Comparison of ENCODE assay signal across 8 cellular contexts in the genomic region with DNA sequence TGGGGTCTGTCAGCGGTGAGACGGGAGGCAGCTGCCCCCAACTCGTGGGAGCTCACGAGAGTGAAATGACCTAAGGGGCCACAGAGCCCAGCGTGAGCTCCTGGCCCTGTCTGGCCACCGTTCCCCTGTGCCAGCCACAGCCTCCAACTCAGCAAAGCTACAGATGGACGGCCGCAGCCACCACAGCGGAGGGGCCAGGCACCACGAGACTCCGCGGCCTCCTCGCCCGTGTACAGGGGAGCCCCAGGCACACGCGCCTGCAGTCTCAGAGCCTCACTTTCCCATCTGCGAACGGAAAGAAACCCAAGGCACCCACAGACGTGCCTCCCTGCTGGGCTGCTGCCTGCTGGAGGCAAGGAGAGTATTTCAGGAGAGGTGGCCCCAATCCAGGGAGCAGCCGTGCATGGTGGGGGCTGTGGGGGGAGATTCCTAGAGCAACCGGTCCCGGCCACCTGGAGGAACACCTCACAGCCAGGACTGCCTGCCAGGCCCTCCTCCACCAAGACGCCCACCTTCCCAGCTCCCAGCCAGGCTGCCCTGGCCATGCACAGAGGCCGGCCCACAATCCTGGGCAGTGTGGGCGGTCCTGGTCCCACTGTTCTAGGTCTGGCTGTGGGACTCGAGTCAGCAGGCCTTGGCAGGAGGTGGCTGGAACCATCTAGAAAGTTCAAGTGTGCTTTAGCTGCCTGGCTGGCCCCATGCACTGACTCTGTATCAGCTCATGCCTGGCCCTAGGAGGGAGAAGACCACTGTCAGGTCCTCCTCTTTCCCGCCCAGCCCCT. TPM values are rescaled to one million over a fixed set of nuclear protein-coding genes. Genes with fewer than 3 reads are reported as not detected.
DNase-seq lines count a peak whose midpoint lies in the region; ATAC-seq, FAIRE-seq and TF ChIP-seq lines count a peak whose summit lies in the region.

No MANE protein-coding gene starts in this region.

- H3K56ac ChIP-seq in H1 (replicated peaks; ENCODE audit: insufficient read length, low read depth, low read length): no peak overlapping the region

- TF ChIP-seq EP300 in H1 (IDR thresholded peaks at IDR 0.05; ENCODE audit: borderline replicate concordance in 1 of 2, low read depth in 2 of 2, low read length in 2 of 2): no peak

- CTCF ChIA-PET in H1 (lab: Charles Lee; ENCODE audit: partially characterized antibody): interaction anchor here (0.5 to 1.6 kb wide), 7 partner anchors 12 to 223 kb away, joined by 3 to 4 read pairs (median 3); no protein-coding TSS in a partner anchor
- CTCF ChIA-PET in naive thymus-derived CD4-positive, alpha-beta T cell (lab: Charles Lee): no interaction called here

- no peaks in the 10 kb centered on the region for H3K9me3 Mint-ChIP-seq in naive thymus-derived CD4-positive, alpha-beta T cell

- no peak for TF ChIP-seq RAD21 in H1 (IDR thresholded peaks at IDR 0.05 in 1 of 2, conservative IDR thresholded peaks at IDR 0.05 in 1 of 2; ENCODE audit: low read depth in 2 of 2, low read length in 2 of 2)

- H3K23me2 ChIP-seq in H1 (ENCODE audit: low read depth, low read length): peaks cover 4% of the 10 kb centered on the region; the same call in 1 of the 2 replicates

- H3K36me3 ChIP-seq in BE2C: peaks cover 18% of the 10 kb centered on the region
- H3K36me3 ChIP-seq in MG63: no peaks in the 10 kb centered on the region
- H3K36me3 ChIP-seq in H1 (ENCODE audit: control insufficient read depth in 2 of 4, insufficient read depth in 4 of 4, low read length in 3 of 4): peaks cover 0 to 8% (median 0%) of the 10 kb centered on the region in 4 experiments; a peak in 4 of 8 replicates
- peaks cover 0 to 59% (median 15%) of the 10 kb centered on the region in 3 experiments for H3K36me3 ChIP-seq in naive thymus-derived CD4-positive, alpha-beta T cell (ENCODE audit: control insufficient read depth in 2 of 3, insufficient read depth in 3 of 3, low read length in 3 of 3)

- peak overlapping the region in 8 of 9 donors; percentile 70 to 90 (median 82) for H3K27ac Mint-ChIP-seq in naive thymus-derived CD4-positive, alpha-beta T cell

- H3K18ac ChIP-seq in H1 (ENCODE audit: extremely low read depth, low read length): no peak overlapping the region; the same call in 1 of the 2 replicates

- no peak for ATAC-seq in naive thymus-derived CD4-positive, alpha-beta T cell

- DNase-seq in BE2C (no peak), MG63 (no peak), H1 (ENCODE audit: low read depth in 1 of 2, low spot score in 2 of 2) (no peak), GM12892 (ENCODE audit: insufficient read length) (no peak), AG08395 (ENCODE audit: low spot score) (no peak), NCI-H510A treated with DMSO at 0.1 percent for 48 hours (lab: John Stamatoyannopoulos, UW) (no peak)
- DNase-seq in naive thymus-derived CD4-positive, alpha-beta T cell: peak in 1 of 9 donors; percentile 51
- DNase-seq in NK-92 treated with Interleukin-12 subunit alpha and Interleukin-12 subunit beta, amount 100 ng/mL, for 24 hours (lab: John Stamatoyannopoulos, UW): no peak

- H2BK15ac ChIP-seq in H1 (ENCODE audit: low read length): 0 out of 2 replicates have a peak overlapping the region, but pooled peaks have one; percentile 40

- H2BK20ac ChIP-seq in H1 (ENCODE audit: low read length): no peak overlapping the region

- H3K23ac ChIP-seq in H1 (ENCODE audit: insufficient read length): no peak overlapping the region

- H4K5ac ChIP-seq in H1 (ENCODE audit: insufficient read length, low read depth, low read length): no peak overlapping the region

- no peak overlapping the region for H2AFZ ChIP-seq in H1 (ENCODE audit: low read length)

- POLR2A ChIA-PET in H1 (lab: Charles Lee; ENCODE audit: partially characterized antibody): interaction anchor here (0.7 to 22.2 kb wide), 15 partner anchors 12 to 764 kb away, joined by 3 to 524 read pairs (median 3); a partner anchor contains a TSS
- POLR2A ChIA-PET in naive thymus-derived CD4-positive, alpha-beta T cell (lab: Charles Lee): interaction anchor here (0.6 to 2.6 kb wide), 16 partner anchors 9 to 106 kb away, joined by 3 to 21 read pairs (median 5); no protein-coding TSS in a partner anchor

- peaks cover 9 to 29% of the 10 kb centered on the region in 2 experiments; a peak in 2 of 4 replicates for H3K79me2 ChIP-seq in H1 (ENCODE audit: control insufficient read depth in 1 of 2, insufficient read depth in 2 of 2, low read length in 2 of 2)

- H3K4me3 Mint-ChIP-seq in naive thymus-derived CD4-positive, alpha-beta T cell: peak overlapping the region; percentile 83 to 90 (median 86)

- H3K27ac ChIP-seq in H1 (ENCODE audit: low read depth, low read length): peak overlapping the region; percentile 11; the same call in 1 of the 2 replicates
- peak overlapping the region; percentile 87 for H3K27ac ChIP-seq in naive thymus-derived CD4-positive, alpha-beta T cell (ENCODE audit: low read depth, low read length)

- peaks cover 4 to 52% (median 25%) of the 10 kb centered on the region in 7 donors for H3K4me1 Mint-ChIP-seq in naive thymus-derived CD4-positive, alpha-beta T cell

- no peak overlapping the region for H3K4ac ChIP-seq in H1 (replicated peaks; ENCODE audit: insufficient read length, low read depth, low read length)

- no peaks in the 10 kb centered on the region for H3K27me3 ChIP-seq in BE2C
- no peaks in the 10 kb centered on the region for H3K27me3 ChIP-seq in MG63
- H3K27me3 ChIP-seq in H1 (replicated peaks in 1 of 4; ENCODE audit: control insufficient read depth in 3 of 4, extremely low read depth in 1 of 4, insufficient read depth in 3 of 4, low read length in 3 of 4): no peaks in the 10 kb centered on the region
- H3K27me3 ChIP-seq in naive thymus-derived CD4-positive, alpha-beta T cell (ENCODE audit: control insufficient read depth in 2 of 2, insufficient read depth in 2 of 2, low read length in 2 of 2): no peaks in the 10 kb centered on the region

- H3K9me3 ChIP-seq in BE2C (no peaks in the 10 kb centered on the region), MG63 (no peaks in the 10 kb centered on the region), H1 (ENCODE audit: insufficient read depth in 2 of 2, low read depth in 1 of 2, low read length in 1 of 2) (no peaks in the 10 kb centered on the region)
- no peaks in the 10 kb centered on the region for H3K9me3 ChIP-seq in naive thymus-derived CD4-positive, alpha-beta T cell (ENCODE audit: control insufficient read depth in 2 of 3, low read length in 3 of 3)

- peak overlapping the region; percentile 35; the same call in 1 of the 2 replicates for H2BK5ac ChIP-seq in H1 (ENCODE audit: low read depth, low read length)

- TF ChIP-seq POLR2A in H1 (IDR thresholded peaks at IDR 0.05; ENCODE audit: control extremely low read depth in 1 of 2, low read depth in 2 of 2, low read length in 2 of 2): no peak; a peak in 1 of 3 replicates
- TF ChIP-seq POLR2A in GM12892 (IDR thresholded peaks at IDR 0.05; ENCODE audit: low read depth, low read length): no peak; the same call in 1 of the 2 replicates

- H4K20me1 ChIP-seq in H1 (replicated peaks in 1 of 2; ENCODE audit: control insufficient read depth in 1 of 2, insufficient read depth in 2 of 2, low read length in 2 of 2): peaks cover 21 to 46% of the 10 kb centered on the region in 2 experiments

- H2BK12ac ChIP-seq in H1 (ENCODE audit: low read depth, low read length): no peak overlapping the region

- 92% methylated on average over 27 of the region's 27 CpGs; no CpG with 5 or more reads in 1 of the 2 experiments for WGBS in H1 (ENCODE audit: extremely low coverage in 1 of 2, insufficient coverage in 1 of 2, insufficient read length in 1 of 2, insufficient replicate concordance in 2 of 2, low coverage in 1 of 2, low lambda C conversion rate in 2 of 2, missing lambda C conversion rate in 1 of 2), 2 experiments

- peak overlapping the region; percentile 92 for H3K4me3 ChIP-seq in BE2C (ENCODE audit: low read depth, low read length)
- H3K4me3 ChIP-seq in MG63: peak overlapping the region; percentile 56
- peak overlapping the region; percentile 54 to 100 (median 88); a peak in 7 of 8 replicates for H3K4me3 ChIP-seq in H1 (ENCODE audit: extremely low read depth in 1 of 4, insufficient read depth in 2 of 4, low read depth in 3 of 4, low read length in 4 of 4)
- peak overlapping the region; percentile 98 for H3K4me3 ChIP-seq in naive thymus-derived CD4-positive, alpha-beta T cell (ENCODE audit: low read length)

- H3K4me2 ChIP-seq in H1 (ENCODE audit: insufficient read depth in 1 of 2, low read depth in 2 of 2, low read length in 2 of 2): peak overlapping the region; percentile 78 to 91

- no peaks in the 10 kb centered on the region for H3K27me3 Mint-ChIP-seq in naive thymus-derived CD4-positive, alpha-beta T cell

- no peak overlapping the region for H2BK120ac ChIP-seq in H1 (replicated peaks; ENCODE audit: low read depth, low read length)

- H3K36me3 Mint-ChIP-seq in naive thymus-derived CD4-positive, alpha-beta T cell: peaks cover 0 to 7% (median 0%) of the 10 kb centered on the region in 5 donors

- H3K4me1 ChIP-seq in BE2C (peaks cover 7% of the 10 kb centered on the region), H1 (replicated peaks in 1 of 4; ENCODE audit: control insufficient read depth in 3 of 4, insufficient read depth in 4 of 4, low read length in 3 of 4) (peaks cover 0 to 12% (median 8%) of the 10 kb centered on the region in 4 experiments; a peak in 5 of 7 replicates)
- H3K4me1 ChIP-seq in naive thymus-derived CD4-positive, alpha-beta T cell (ENCODE audit: control insufficient read depth in 2 of 2, insufficient read depth in 2 of 2, low read length in 2 of 2): peaks cover 41 to 59% of the 10 kb centered on the region in 2 donors

- H4K91ac ChIP-seq in H1 (replicated peaks; ENCODE audit: insufficient read length, low read length): no peak overlapping the region

- H3K9ac ChIP-seq in H1 (replicated peaks in 1 of 4; ENCODE audit: extremely low read depth in 1 of 4, low read depth in 3 of 4, low read length in 3 of 4): no peak overlapping the region; a peak in 2 of 7 replicates

- H2AK5ac ChIP-seq in H1 (ENCODE audit: low read depth, low read length): no peak overlapping the region

- intact Hi-C loops in naive thymus-derived CD4-positive, alpha-beta T cell (cut with micrococcal nuclease): no loop called here

- peaks cover 23% of the 10 kb centered on the region for H3K79me1 ChIP-seq in H1 (ENCODE audit: low read depth, low read length)

- H4K8ac ChIP-seq in H1 (ENCODE audit: extremely low read depth, insufficient read depth, low read length): peak overlapping the region; percentile 86

- no peak for FAIRE-seq in H1 (lab: Jason Lieb, UNC)
- no peak for FAIRE-seq in GM12892 (lab: Jason Lieb, UNC)

- no peak overlapping the region for H3K14ac ChIP-seq in H1 (ENCODE audit: insufficient read length)

- no peak for TF ChIP-seq CTCF in BE2C (IDR thresholded peaks at IDR 0.05; ENCODE audit: low read depth, low read length)
- no peak for TF ChIP-seq CTCF in H1 (IDR thresholded peaks at IDR 0.05; ENCODE audit: control extremely low read depth in 1 of 3, insufficient read depth in 1 of 3, low read depth in 1 of 3, low read length in 3 of 3)

RNA-seq across cellular contexts. Expression of a gene that starts 1.9 kb away (rescaled TPM):
- 117 TPM for polyA plus RNA-seq in BE2C (2012; ENCODE audit: insufficient read depth, insufficient read length, low read depth)
- 17.9 and 38.6 TPM in 2 replicates for total RNA-seq in MG63 (2014; rRNA removed; shearing (Covaris generic); ENCODE audit: low replicate concordance)
- 163 and 174 TPM in 2 replicates for total RNA-seq in H1 (2021; fragmentation: NEBNext Ultra II Directional; extraction: Animal tissue kit (Norgen Biotek cat#: 25700))
- 166 and 200 TPM in 2 replicates for polyA plus RNA-seq in H1 (2011; rRNA removed)
- polyA plus RNA-seq in H1 (2011; cell fraction: cytosol; rRNA removed): 102 TPM
- 175 TPM for polyA plus RNA-seq in H1 (2011; cell fraction: nucleus; rRNA removed)
- 78.8 to 121 TPM (median 107 TPM) in 4 replicates for polyA plus RNA-seq in H1 (2012, experiment 1 of 2)
- 103 TPM for polyA plus RNA-seq in H1 (2012, experiment 2 of 2)
- polyA plus RNA-seq in H1 (2013, experiment 1 of 2): 122 TPM
- polyA plus RNA-seq in H1 (2013, experiment 2 of 2): 125 TPM
- 66.6 and 68.9 TPM in 2 replicates for polyA minus RNA-seq in H1 (2011; rRNA and poly(A)+ RNA removed)
- 116 TPM for polyA minus RNA-seq in H1 (2011; cell fraction: cytosol; rRNA and poly(A)+ RNA removed)
- polyA minus RNA-seq in H1 (2011; cell fraction: nucleus; rRNA and poly(A)+ RNA removed): 61.1 TPM
- total RNA-seq in naive thymus-derived CD4-positive, alpha-beta T cell: 100 to 1,000 TPM; 190 to 347 (median 238) TPM
- polyA plus RNA-seq in naive thymus-derived CD4-positive, alpha-beta T cell: 10 to 100 TPM; 28.8 to 52.9 TPM
- polyA plus RNA-seq in GM12892 (2012; ENCODE audit: missing spikeins): 245 TPM

RNA-seq across cellular contexts. Expression of a gene that starts 33.6 kb away (rescaled TPM):
- polyA plus RNA-seq in BE2C (2012; ENCODE audit: insufficient read depth, insufficient read length, low read depth): 80.0 TPM
- 34.4 and 36.4 TPM in 2 replicates for total RNA-seq in MG63 (2014; rRNA removed; shearing (Covaris generic); ENCODE audit: low replicate concordance)
- 92.3 and 95.3 TPM in 2 replicates for total RNA-seq in H1 (2021; fragmentation: NEBNext Ultra II Directional; extraction: Animal tissue kit (Norgen Biotek cat#: 25700))
- 91.7 and 142 TPM in 2 replicates for polyA plus RNA-seq in H1 (2011; rRNA removed)
- polyA plus RNA-seq in H1 (2011; cell fraction: cytosol; rRNA removed): 63.4 TPM
- polyA plus RNA-seq in H1 (2011; cell fraction: nucleus; rRNA removed): 97.0 TPM
- 66.1 to 117 TPM (median 109 TPM) in 4 replicates for polyA plus RNA-seq in H1 (2012, experiment 1 of 2)
- 90.9 TPM for polyA plus RNA-seq in H1 (2012, experiment 2 of 2)
- 59.3 TPM for polyA plus RNA-seq in H1 (2013, experiment 1 of 2)
- polyA plus RNA-seq in H1 (2013, experiment 2 of 2): 59.3 TPM
- polyA minus RNA-seq in H1 (2011; rRNA and poly(A)+ RNA removed): 28.7 and 37.4 TPM in 2 replicates
- polyA minus RNA-seq in H1 (2011; cell fraction: cytosol; rRNA and poly(A)+ RNA removed): 82.9 TPM
- polyA minus RNA-seq in H1 (2011; cell fraction: nucleus; rRNA and poly(A)+ RNA removed): 47.7 TPM
- 10 to 100 TPM; 53.0 to 70.8 (median 67.5) TPM for total RNA-seq in naive thymus-derived CD4-positive, alpha-beta T cell
- 1 to 10 TPM; 5.2 to 6.5 TPM for polyA plus RNA-seq in naive thymus-derived CD4-positive, alpha-beta T cell
- 29.0 TPM for polyA plus RNA-seq in GM12892 (2012; ENCODE audit: missing spikeins)

RNA-seq across cellular contexts. Expression of a gene that starts 47.0 kb away (rescaled TPM):
- 9.7 TPM for polyA plus RNA-seq in BE2C (2012; ENCODE audit: insufficient read depth, insufficient read length, low read depth)
- total RNA-seq in MG63 (2014; rRNA removed; shearing (Covaris generic); ENCODE audit: low replicate concordance): 9.4 and 9.7 TPM in 2 replicates
- 9.2 and 9.8 TPM in 2 replicates for total RNA-seq in H1 (2021; fragmentation: NEBNext Ultra II Directional; extraction: Animal tissue kit (Norgen Biotek cat#: 25700))
- polyA plus RNA-seq in H1 (2011; rRNA removed): 9.6 and 10.2 TPM in 2 replicates
- 5.2 TPM for polyA plus RNA-seq in H1 (2011; cell fraction: cytosol; rRNA removed)
- 8.1 TPM for polyA plus RNA-seq in H1 (2011; cell fraction: nucleus; rRNA removed)
- polyA plus RNA-seq in H1 (2012, experiment 1 of 2): 5.2 to 7.4 TPM (median 7.0 TPM) in 4 replicates
- 5.2 TPM for polyA plus RNA-seq in H1 (2012, experiment 2 of 2)
- polyA plus RNA-seq in H1 (2013, experiment 1 of 2): 7.2 TPM
- polyA plus RNA-seq in H1 (2013, experiment 2 of 2): 7.5 TPM
- polyA minus RNA-seq in H1 (2011; rRNA and poly(A)+ RNA removed): 6.6 and 8.8 TPM in 2 replicates
- 7.0 TPM for polyA minus RNA-seq in H1 (2011; cell fraction: cytosol; rRNA and poly(A)+ RNA removed)
- 3.3 TPM for polyA minus RNA-seq in H1 (2011; cell fraction: nucleus; rRNA and poly(A)+ RNA removed)
- total RNA-seq in naive thymus-derived CD4-positive, alpha-beta T cell: 100 to 1,000 TPM in 4 of 5 experiments, 10 to 100 TPM in 1; 93.2 to 269 (median 117) TPM
- 100 to 1,000 TPM in 1 of 2 donors, 10 to 100 TPM in 1; 49.5 to 114 TPM for polyA plus RNA-seq in naive thymus-derived CD4-positive, alpha-beta T cell
- polyA plus RNA-seq in GM12892 (2012; ENCODE audit: missing spikeins): 113 TPM

RNA-seq across cellular contexts. Expression of a gene that starts 47.6 kb away (rescaled TPM):
- polyA plus RNA-seq in BE2C (2012; ENCODE audit: insufficient read depth, insufficient read length, low read depth): not detected
- not detected in 2 replicates for total RNA-seq in MG63 (2014; rRNA removed; shearing (Covaris generic); ENCODE audit: low replicate concordance)
- total RNA-seq in H1 (2021; fragmentation: NEBNext Ultra II Directional; extraction: Animal tissue kit (Norgen Biotek cat#: 25700)): 1.3 and 1.8 TPM in 2 replicates
- polyA plus RNA-seq in H1 (2011; rRNA removed): 1.9 and 2.3 TPM in 2 replicates
- 2.3 TPM for polyA plus RNA-seq in H1 (2011; cell fraction: cytosol; rRNA removed)
- 12.4 TPM for polyA plus RNA-seq in H1 (2011; cell fraction: nucleus; rRNA removed)
- polyA plus RNA-seq in H1 (2012, experiment 1 of 2): 0.54 to 2.7 TPM (median 2.0 TPM) in 4 replicates
- 1.1 TPM for polyA plus RNA-seq in H1 (2012, experiment 2 of 2)
- 0.95 TPM for polyA plus RNA-seq in H1 (2013, experiment 1 of 2)
- polyA plus RNA-seq in H1 (2013, experiment 2 of 2): 0.75 TPM
- 0.47 TPM in 1 of 2 replicates, not detected in the other for polyA minus RNA-seq in H1 (2011; rRNA and poly(A)+ RNA removed)
- polyA minus RNA-seq in H1 (2011; cell fraction: cytosol; rRNA and poly(A)+ RNA removed): 1.5 TPM
- 2.4 TPM for polyA minus RNA-seq in H1 (2011; cell fraction: nucleus; rRNA and poly(A)+ RNA removed)
- total RNA-seq in naive thymus-derived CD4-positive, alpha-beta T cell: 10 to 100 TPM; 12.2 to 26.8 (median 15.7) TPM
- polyA plus RNA-seq in naive thymus-derived CD4-positive, alpha-beta T cell: 1 to 10 TPM in 1 of 2 donors, under 1 TPM in 1; 0.73 to 1.9 TPM
- polyA plus RNA-seq in GM12892 (2012; ENCODE audit: missing spikeins): 43.2 TPM
